Comparison of ENCODE assay signal across 22 cellular contexts in genomic region chr16:66225696-66226095, GRCh38.
A peak's percentile ranks its signal among the peaks of the same experiment; 100 is the strongest.
DNase-seq lines count a peak whose midpoint lies in the region; ATAC-seq lines count a peak whose summit lies in the region.
"Had no signal": no experiment of that assay in that cellular context is flagged by ENCODE, and none has a peak within 500 bp of the region (broad histone marks: within the 10 kb centered on the region; RNA-seq: fewer than 3 reads in every experiment).

No MANE protein-coding gene starts in this region.

- no peak overlapping the region for H4K91ac ChIP-seq in neuronal stem cell (ENCODE audit: low read depth, low read length, poor library complexity)

- peak overlapping the region in 9 of 11 experiments; percentile 78 to 97 (median 95); a peak in 18 of 22 replicates for H3K27ac ChIP-seq in BLaER1 treated with 17β-estradiol and CSF1 and Interleukin-3, amounts not matched to agents 10 nM and 100 nM
- no peak overlapping the region for H3K27ac ChIP-seq in neuronal stem cell (replicated peaks; ENCODE audit: low read length)
- H3K27ac ChIP-seq: 22Rv1, A549 had no signal

- no peak overlapping the region for H2BK5ac ChIP-seq in neuronal stem cell (ENCODE audit: low read length)

- H3K4me1 ChIP-seq in BLaER1 treated with 17β-estradiol and CSF1 and Interleukin-3, amounts not matched to agents 10 nM and 100 nM = peaks cover 78 to 94% (median 92%) of the 10 kb centered on the region in 10 experiments
- H3K4me1 ChIP-seq in neuronal stem cell (ENCODE audit: control insufficient read depth in 2 of 2, insufficient read depth in 1 of 2, low read depth in 1 of 2, low read length in 2 of 2) = peaks cover 3 to 9% of the 10 kb centered on the region in 2 donors
- H3K4me1 ChIP-seq: A549 had no signal

- no CpG with 5 or more reads among the region's 5 CpGs for WGBS in neuronal stem cell (ENCODE audit: extremely low coverage in 2 of 2, insufficient read length in 2 of 2, insufficient replicate concordance in 1 of 2), 2 donors

- no peak overlapping the region for H3K4me3 ChIP-seq in BLaER1 treated with 17β-estradiol and CSF1 and Interleukin-3, amounts not matched to agents 10 nM and 100 nM
- no peak overlapping the region for H3K4me3 ChIP-seq in neuronal stem cell (ENCODE audit: low read length in 2 of 2)
- H3K4me3 ChIP-seq: A549, GM12878 had no signal

- H2BK15ac ChIP-seq in neuronal stem cell (ENCODE audit: low read length) = peak overlapping the region; percentile 91

- DNase-seq in neuronal stem cell (ENCODE audit: low spot score) (no peak), posterior vena cava (ENCODE audit: low spot score) (peak; percentile 45), DMS 273 (lab: John Stamatoyannopoulos, UW; ENCODE audit: unreplicated experiment) (no peak), NCI-H1694 (lab: John Stamatoyannopoulos, UW) (no peak)
- DNase-seq: AML-193; C1 segment of cervical spinal cord; CD4-positive, alpha-beta memory T cell; CD4-positive, CD25-positive, alpha-beta regulatory T cell; CD8-positive, alpha-beta memory T cell; COR-L47; DMS 273 treated with DMSO at 0.1 percent for 48 hours; DMS153; DMS53; DMS79; DND-41; EL; GDM1 had no signal

- no peak overlapping the region for H3K14ac ChIP-seq in neuronal stem cell (ENCODE audit: low read length)

- intact Hi-C loops in posterior vena cava (cut with DNase I) = no loop called here

- H2AK5ac ChIP-seq in neuronal stem cell (ENCODE audit: low read depth, low read length) = no peak overlapping the region

- no peaks in the 10 kb centered on the region for H3K36me3 ChIP-seq in BLaER1 treated with 17β-estradiol and CSF1 and Interleukin-3, amounts not matched to agents 10 nM and 100 nM
- H3K36me3 ChIP-seq in neuronal stem cell (replicated peaks in 1 of 2; ENCODE audit: control insufficient read depth in 2 of 2, insufficient read depth in 2 of 2, low read length in 2 of 2) = no peaks in the 10 kb centered on the region

- ATAC-seq in HG03378 (IDR thresholded peaks at IDR 0.05; ENCODE audit: unreplicated experiment) = no peak
- ATAC-seq: A549, GM12878 had no signal

- no peaks in the 10 kb centered on the region; a peak in 1 of 22 replicates for H3K9me3 ChIP-seq in BLaER1 treated with 17β-estradiol and CSF1 and Interleukin-3, amounts not matched to agents 10 nM and 100 nM (replicated peaks in 1 of 11)
- no peaks in the 10 kb centered on the region for H3K9me3 ChIP-seq in neuronal stem cell (replicated peaks in 1 of 2; ENCODE audit: control insufficient read depth in 2 of 2, insufficient read depth in 1 of 2, low read depth in 1 of 2, low read length in 2 of 2)
- H3K9me3 ChIP-seq: A549 had no signal

- no peak overlapping the region for H2BK120ac ChIP-seq in neuronal stem cell (ENCODE audit: low read depth, low read length)

- H4K8ac ChIP-seq in neuronal stem cell (ENCODE audit: low read depth, low read length) = no peak overlapping the region

- peak overlapping the region in 7 of 11 experiments; percentile 69 to 97 (median 90); a peak in 15 of 22 replicates for H3K4me2 ChIP-seq in BLaER1 treated with 17β-estradiol and CSF1 and Interleukin-3, amounts not matched to agents 10 nM and 100 nM
- H3K4me2 ChIP-seq in neuronal stem cell (ENCODE audit: insufficient read depth, low read length, poor library complexity, severe bottlenecking) = no peak overlapping the region
- H3K4me2 ChIP-seq: A549 had no signal

- no peaks in the 10 kb centered on the region for H3K27me3 ChIP-seq in BLaER1 treated with 17β-estradiol and CSF1 and Interleukin-3, amounts not matched to agents 10 nM and 100 nM
- H3K27me3 ChIP-seq in neuronal stem cell (ENCODE audit: control insufficient read depth in 3 of 3, insufficient read depth in 3 of 3, low read depth in 1 of 3, low read length in 3 of 3) = no peaks in the 10 kb centered on the region

- H4K20me1 ChIP-seq in BLaER1 treated with 17β-estradiol and CSF1 and Interleukin-3, amounts not matched to agents 10 nM and 100 nM = no peaks in the 10 kb centered on the region

- no peak overlapping the region for H3K23ac ChIP-seq in neuronal stem cell (ENCODE audit: low read depth, low read length, poor library complexity)

- H2AFZ ChIP-seq in neuronal stem cell (ENCODE audit: low read length) = no peak overlapping the region

- no peaks in the 10 kb centered on the region for H3K79me1 ChIP-seq in neuronal stem cell (ENCODE audit: low read depth, low read length)

- H3K4ac ChIP-seq in neuronal stem cell (ENCODE audit: low read length) = no peak overlapping the region

- no peak overlapping the region for H2BK12ac ChIP-seq in neuronal stem cell (ENCODE audit: low read length)

- H3K9ac ChIP-seq in BLaER1 treated with 17β-estradiol and CSF1 and Interleukin-3, amounts not matched to agents 10 nM and 100 nM = peak overlapping the region in 6 of 11 experiments; percentile 67 to 86 (median 84); a peak in 7 of 22 replicates
- H3K9ac ChIP-seq in neuronal stem cell (ENCODE audit: low read depth, low read length, poor library complexity) = no peak overlapping the region

- peak overlapping the region; percentile 51 for H3K18ac ChIP-seq in neuronal stem cell (ENCODE audit: low read length)
